Comparison of ENCODE assay signal across 16 cellular contexts in the genomic region with DNA sequence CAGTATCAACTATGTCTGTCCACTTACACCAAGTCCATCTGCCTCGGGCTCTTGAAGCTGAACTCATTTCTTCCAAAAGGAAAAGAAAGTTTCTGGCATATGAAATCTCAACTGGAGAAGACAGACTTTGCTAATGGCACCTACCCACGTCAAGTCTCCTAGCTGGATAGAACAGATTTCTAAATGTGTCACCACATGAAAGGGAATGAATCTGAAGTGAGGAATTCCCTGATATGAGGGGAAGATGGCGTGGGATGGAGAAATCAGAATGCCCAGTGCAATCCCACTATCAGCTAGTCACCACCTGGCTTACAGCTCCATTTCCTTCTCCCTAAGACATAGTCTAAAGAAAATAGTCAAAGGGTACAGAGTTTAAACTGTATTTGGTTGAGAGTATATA.
DNase-seq lines count a peak whose midpoint lies in the region; ATAC-seq, FAIRE-seq and TF ChIP-seq lines count a peak whose summit lies in the region.
"Had no signal": no experiment of that assay in that cellular context is flagged by ENCODE, and none has a peak within 500 bp of the region (broad histone marks: within the 10 kb centered on the region; RNA-seq: fewer than 3 reads in every experiment).

No MANE protein-coding gene starts in this region.

- no peaks in the 10 kb centered on the region for H4K20me1 ChIP-seq in HepG2 (ENCODE audit: insufficient read depth, low read length)
- H4K20me1 ChIP-seq: BLaER1 treated with 17β-estradiol and CSF1 and Interleukin-3, amounts not matched to agents 10 nM and 100 nM had no signal

- no peaks in the 10 kb centered on the region for H3K9me3 ChIP-seq in HepG2 (ENCODE audit: low read length)
- H3K9me3 ChIP-seq: BLaER1 treated with 17β-estradiol and CSF1 and Interleukin-3, amounts not matched to agents 10 nM and 100 nM had no signal

- DNase-seq in SW480 (ENCODE audit: low spot score), result peak; percentile 29
- DNase-seq in glutamatergic neuron, result no peak
- DNase-seq in middle frontal gyrus (ENCODE audit: extremely low spot score, low spot score), result peak; percentile 35
- DNase-seq in superior temporal gyrus (ENCODE audit: extremely low spot score), result peak; percentile 40
- DNase-seq in sciatic nerve (ENCODE audit: low spot score), result no peak
- no peak for DNase-seq in HepG2 (ENCODE audit: low spot score)
- DNase-seq: Calu3; CD8-positive, alpha-beta T cell; DMS79 treated with DMSO at 0.1 percent for 48 hours; GF-D8; GM23248; HCEC 1CT had no signal

- TF ChIP-seq EP300 in HepG2 (IDR thresholded peaks at IDR 0.05; ENCODE audit: low read depth in 2 of 2, low read length in 2 of 2) (no peak), HepG2 (CRISPR knock-in tag; IDR thresholded peaks at IDR 0.05; ENCODE audit: borderline replicate concordance) (no peak)

- peaks cover 7% of the 10 kb centered on the region for H3K9me3 Mint-ChIP-seq in glutamatergic neuron (ENCODE audit: unreplicated experiment)

- CTCF ChIA-PET in HepG2 (lab: Yijun Ruan, JAX; ENCODE audit: low intra/inter-chr PET ratio, low total read pairs), result no interaction called here

- POLR2A ChIA-PET in HepG2 (lab: Yijun Ruan, JAX), result no interaction called here

- H3K9ac ChIP-seq in HepG2 (ENCODE audit: insufficient read depth, low read depth, low read length), result no peak overlapping the region
- H3K9ac ChIP-seq: BLaER1 treated with 17β-estradiol and CSF1 and Interleukin-3, amounts not matched to agents 10 nM and 100 nM; GM23248 had no signal

- no peaks in the 10 kb centered on the region for H3K27me3 Mint-ChIP-seq in glutamatergic neuron (ENCODE audit: unreplicated experiment)

- peak overlapping the region; percentile 67 for H3K27ac Mint-ChIP-seq in glutamatergic neuron (ENCODE audit: unreplicated experiment)
- H3K27ac Mint-ChIP-seq: B cell; CD8-positive, alpha-beta T cell had no signal

- TF ChIP-seq POLR2A in HepG2 (IDR thresholded peaks at IDR 0.05; ENCODE audit: insufficient read depth in 1 of 2, low read depth in 2 of 2, low read length in 2 of 2), result no peak

- WGBS in HepG2 (ENCODE audit: low lambda C conversion rate), result 20% methylated on average over 3 of the region's 3 CpGs

- BruUV-seq in HepG2 (replicated peaks; lab: Mats Ljungman, UMichigan), result no TSS peak

- H3K4me3 Mint-ChIP-seq in glutamatergic neuron (ENCODE audit: unreplicated experiment), result peak overlapping the region; percentile 80
- H3K4me3 Mint-ChIP-seq: B cell; CD8-positive, alpha-beta T cell had no signal

- FAIRE-seq in HepG2 (lab: Jason Lieb, UNC), result no peak
- FAIRE-seq: GM12878 had no signal

- H3K4me2 ChIP-seq in HepG2 (ENCODE audit: low read depth, low read length), result no peak overlapping the region
- H3K4me2 ChIP-seq: BLaER1 treated with 17β-estradiol and CSF1 and Interleukin-3, amounts not matched to agents 10 nM and 100 nM had no signal

- peaks cover 40% of the 10 kb centered on the region for H3K4me1 Mint-ChIP-seq in glutamatergic neuron (ENCODE audit: low read depth, unreplicated experiment)
- H3K4me1 Mint-ChIP-seq: B cell had no signal

- H3K27ac ChIP-seq in HepG2 (ENCODE audit: extremely low read length, insufficient read depth, low read length), result no peak overlapping the region
- H3K27ac ChIP-seq: BLaER1 treated with 17β-estradiol and CSF1 and Interleukin-3, amounts not matched to agents 10 nM and 100 nM; GM23248 had no signal

- no peak for TF ChIP-seq CTCF in glutamatergic neuron (IDR thresholded peaks at IDR 0.05; ENCODE audit: partially characterized antibody, unreplicated experiment)
- no peak for TF ChIP-seq CTCF in HepG2 (CRISPR knock-in tag; IDR thresholded peaks at IDR 0.05)

- H3K36me3 ChIP-seq in HepG2 (replicated peaks in 1 of 2; ENCODE audit: control insufficient read depth in 1 of 2, insufficient read depth in 2 of 2, low read length in 2 of 2), result no peaks in the 10 kb centered on the region
- H3K36me3 ChIP-seq: BLaER1 treated with 17β-estradiol and CSF1 and Interleukin-3, amounts not matched to agents 10 nM and 100 nM had no signal

- no peak overlapping the region for H3K4me3 ChIP-seq in HepG2 (replicated peaks in 1 of 3; ENCODE audit: insufficient read depth in 1 of 3, low read depth in 2 of 3, low read length in 3 of 3)
- H3K4me3 ChIP-seq: BLaER1 treated with 17β-estradiol and CSF1 and Interleukin-3, amounts not matched to agents 10 nM and 100 nM; GM12878; GM23248 had no signal

- no peak overlapping the region for H2AFZ ChIP-seq in HepG2 (ENCODE audit: low read length)
- H2AFZ ChIP-seq: GM23248 had no signal

- H3K36me3 Mint-ChIP-seq in glutamatergic neuron (ENCODE audit: unreplicated experiment), result no peaks in the 10 kb centered on the region
- H3K36me3 Mint-ChIP-seq: CD8-positive, alpha-beta T cell had no signal

- intact Hi-C loops in sciatic nerve (cut with DNase I) (no loop called here), HepG2 (cut with micrococcal nuclease; ENCODE audit: unreplicated experiment) (no loop called here)

- H3K79me2 ChIP-seq in HepG2 (ENCODE audit: insufficient read depth, low read length), result no peaks in the 10 kb centered on the region

- H3K27me3 ChIP-seq in HepG2 (ENCODE audit: control insufficient read depth in 1 of 2, insufficient read depth in 2 of 2, low read length in 2 of 2), result 0 out of 5 replicates have a peak, but pooled peaks cover 0 to 2% of the 10 kb centered on the region in 2 experiments
- H3K27me3 ChIP-seq: BLaER1 treated with 17β-estradiol and CSF1 and Interleukin-3, amounts not matched to agents 10 nM and 100 nM had no signal

- no peaks in the 10 kb centered on the region for H3K4me1 ChIP-seq in HepG2 (ENCODE audit: insufficient read depth, low read length)

- no peak for TF ChIP-seq RAD21 in HepG2 (CRISPR knock-in tag; IDR thresholded peaks at IDR 0.05)

- ATAC-seq in GM21825 (IDR thresholded peaks at IDR 0.05; ENCODE audit: unreplicated experiment), result no peak
- no peak for ATAC-seq in sciatic nerve
- ATAC-seq in HepG2, result no peak
- ATAC-seq: CD8-positive, alpha-beta T cell; GM12878 had no signal

- in situ Hi-C loops in HepG2 (cut with HindIII; ENCODE audit: extremely low pct_ligation_motif_present, low pct_unique_long_range_greater_than_20kb), result no loop called here

TF ChIP-seq in HepG2, 621 proteins besides CTCF, POLR2A, EP300 and RAD21 (continues in another document):
- TF ChIP-seq, protein P1, sequence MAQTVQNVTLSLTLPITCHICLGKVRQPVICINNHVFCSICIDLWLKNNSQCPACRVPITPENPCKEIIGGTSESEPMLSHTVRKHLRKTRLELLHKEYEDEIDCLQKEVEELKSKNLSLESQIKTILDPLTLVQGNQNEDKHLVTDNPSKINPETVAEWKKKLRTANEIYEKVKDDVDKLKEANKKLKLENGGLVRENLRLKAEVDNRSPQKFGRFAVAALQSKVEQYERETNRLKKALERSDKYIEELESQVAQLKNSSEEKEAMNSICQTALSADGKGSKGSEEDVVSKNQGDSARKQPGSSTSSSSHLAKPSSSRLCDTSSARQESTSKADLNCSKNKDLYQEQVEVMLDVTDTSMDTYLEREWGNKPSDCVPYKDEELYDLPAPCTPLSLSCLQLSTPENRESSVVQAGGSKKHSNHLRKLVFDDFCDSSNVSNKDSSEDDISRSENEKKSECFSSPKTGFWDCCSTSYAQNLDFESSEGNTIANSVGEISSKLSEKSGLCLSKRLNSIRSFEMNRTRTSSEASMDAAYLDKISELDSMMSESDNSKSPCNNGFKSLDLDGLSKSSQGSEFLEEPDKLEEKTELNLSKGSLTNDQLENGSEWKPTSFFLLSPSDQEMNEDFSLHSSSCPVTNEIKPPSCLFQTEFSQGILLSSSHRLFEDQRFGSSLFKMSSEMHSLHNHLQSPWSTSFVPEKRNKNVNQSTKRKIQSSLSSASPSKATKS (CRISPR knock-in tag; IDR thresholded peaks at IDR 0.05), result no peak
- TF ChIP-seq, protein P2, sequence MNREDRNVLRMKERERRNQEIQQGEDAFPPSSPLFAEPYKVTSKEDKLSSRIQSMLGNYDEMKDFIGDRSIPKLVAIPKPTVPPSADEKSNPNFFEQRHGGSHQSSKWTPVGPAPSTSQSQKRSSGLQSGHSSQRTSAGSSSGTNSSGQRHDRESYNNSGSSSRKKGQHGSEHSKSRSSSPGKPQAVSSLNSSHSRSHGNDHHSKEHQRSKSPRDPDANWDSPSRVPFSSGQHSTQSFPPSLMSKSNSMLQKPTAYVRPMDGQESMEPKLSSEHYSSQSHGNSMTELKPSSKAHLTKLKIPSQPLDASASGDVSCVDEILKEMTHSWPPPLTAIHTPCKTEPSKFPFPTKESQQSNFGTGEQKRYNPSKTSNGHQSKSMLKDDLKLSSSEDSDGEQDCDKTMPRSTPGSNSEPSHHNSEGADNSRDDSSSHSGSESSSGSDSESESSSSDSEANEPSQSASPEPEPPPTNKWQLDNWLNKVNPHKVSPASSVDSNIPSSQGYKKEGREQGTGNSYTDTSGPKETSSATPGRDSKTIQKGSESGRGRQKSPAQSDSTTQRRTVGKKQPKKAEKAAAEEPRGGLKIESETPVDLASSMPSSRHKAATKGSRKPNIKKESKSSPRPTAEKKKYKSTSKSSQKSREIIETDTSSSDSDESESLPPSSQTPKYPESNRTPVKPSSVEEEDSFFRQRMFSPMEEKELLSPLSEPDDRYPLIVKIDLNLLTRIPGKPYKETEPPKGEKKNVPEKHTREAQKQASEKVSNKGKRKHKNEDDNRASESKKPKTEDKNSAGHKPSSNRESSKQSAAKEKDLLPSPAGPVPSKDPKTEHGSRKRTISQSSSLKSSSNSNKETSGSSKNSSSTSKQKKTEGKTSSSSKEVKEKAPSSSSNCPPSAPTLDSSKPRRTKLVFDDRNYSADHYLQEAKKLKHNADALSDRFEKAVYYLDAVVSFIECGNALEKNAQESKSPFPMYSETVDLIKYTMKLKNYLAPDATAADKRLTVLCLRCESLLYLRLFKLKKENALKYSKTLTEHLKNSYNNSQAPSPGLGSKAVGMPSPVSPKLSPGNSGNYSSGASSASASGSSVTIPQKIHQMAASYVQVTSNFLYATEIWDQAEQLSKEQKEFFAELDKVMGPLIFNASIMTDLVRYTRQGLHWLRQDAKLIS (CRISPR knock-in tag; IDR thresholded peaks at IDR 0.05), result no peak

Comparison
In these comparisons a context has a peak if more than half of its experiments do, and no peak if none do; other contexts are left out.
1. DNase-seq: peak in SW480 (single experiment), middle frontal gyrus (single experiment) and superior temporal gyrus (single experiment); none in glutamatergic neuron (single experiment), sciatic nerve (single experiment) and HepG2 (single experiment).